18 cellular contexts compared by ENCODE assay signal in genomic region chr5:146188358-146188757, GRCh38.
DNase-seq lines count a peak whose midpoint lies in the region; ATAC-seq and TF ChIP-seq lines count a peak whose summit lies in the region.
"Had no signal": no experiment of that assay in that cellular context is flagged by ENCODE, and none has a peak within 500 bp of the region (broad histone marks: within the 10 kb centered on the region; RNA-seq: fewer than 3 reads in every experiment).

No MANE protein-coding gene starts in this region.

- no peaks in the 10 kb centered on the region for H3K9me3 ChIP-seq in HAP-1
- H3K9me3 ChIP-seq: SJCRH30 had no signal

- no peaks in the 10 kb centered on the region for H3K36me3 ChIP-seq in brain microvascular endothelial cell (replicated peaks)
- H3K36me3 ChIP-seq in HAP-1 (replicated peaks) = no peaks in the 10 kb centered on the region
- H3K36me3 ChIP-seq: SJCRH30 had no signal

- H3K4me1 ChIP-seq in HAP-1 = no peaks in the 10 kb centered on the region; the same call in 1 of the 2 replicates
- H3K4me1 ChIP-seq: SJCRH30 had no signal

- in situ Hi-C loops in brain microvascular endothelial cell (cut with HindIII; ENCODE audit: low pct_ligation_motif_present, low sequenced_read_pairs) = no loop called here
- in situ Hi-C loops in HAP-1 (cut with MboI; ENCODE audit: low sequenced_read_pairs) = no loop called here

- DNase-seq in EH (ENCODE audit: low read depth) (peak; percentile 73), NCI-H226 (peak; percentile 54), brain microvascular endothelial cell (peak; percentile 51), kidney tubule cell (ENCODE audit: low spot score) (peak; percentile 93), HAP-1 (ENCODE audit: low spot score in 2 of 2) (no peak)
- no peak for DNase-seq in activated CD4-positive, CD25-positive, alpha-beta regulatory T cell treated with anti-CD3 and anti-CD28 coated beads, Interleukin-2, amount 50 U/mL, for 72 hours
- DNase-seq: effector memory CD4-positive, alpha-beta T cell; hippocampal formation; kidney; mesenchymal stem cell; NCI-H2029; NCI-H510A treated with DMSO at 0.1 percent for 48 hours; SJCRH30; stimulated activated CD4-positive, alpha-beta T cell treated with anti-CD3 and anti-CD28 coated beads, Interleukin-4, amount 100 ng/mL, for 1 hour had no signal

- H3K27ac ChIP-seq in brain microvascular endothelial cell = no peak overlapping the region
- H3K27ac ChIP-seq: SJCRH30 had no signal

- H3K27me3 ChIP-seq in brain microvascular endothelial cell (replicated peaks) = no peaks in the 10 kb centered on the region
- H3K27me3 ChIP-seq in HAP-1 (ENCODE audit: low read depth) = no peaks in the 10 kb centered on the region
- H3K27me3 ChIP-seq: SJCRH30 had no signal

- no peak for TF ChIP-seq CTCF in brain microvascular endothelial cell (IDR thresholded peaks at IDR 0.05; ENCODE audit: low read depth, low read length, missing control alignments)

- no peak overlapping the region for H3K4me3 ChIP-seq in brain microvascular endothelial cell (ENCODE audit: low read depth, low read length)
- no peak overlapping the region for H3K4me3 ChIP-seq in HAP-1
- H3K4me3 ChIP-seq: SJCRH30 had no signal

- ATAC-seq in HG02981 (IDR thresholded peaks at IDR 0.05; ENCODE audit: unreplicated experiment) (no peak), HG02884 (IDR thresholded peaks at IDR 0.05; ENCODE audit: unreplicated experiment) (no peak)
- ATAC-seq: activated CD4-positive, CD25-positive, alpha-beta regulatory T cell treated with anti-CD3 and anti-CD28 coated beads, Interleukin-2, amount 50 U/mL, for 24 hours; natural killer cell treated with Interleukin-12 subunit alpha and Interleukin-12 subunit beta and Interleukin-15 and Interleukin-18, amount 100 ng/mL, for 72 hours had no signal

Comparison
In these comparisons a context has a peak if more than half of its experiments do, and no peak if none do; other contexts are left out.
1. DNase-seq: peak in EH (single experiment), NCI-H226 (single experiment), brain microvascular endothelial cell (single experiment) and kidney tubule cell (single experiment); none in HAP-1 (0 of 2) and activated CD4-positive, CD25-positive, alpha-beta regulatory T cell treated with anti-CD3 and anti-CD28 coated beads, Interleukin-2, amount 50 U/mL, for 72 hours (single experiment).